ENCODE assay signal across 1 cellular context in genomic region chr17:1709403-1709891, GRCh38.
TF ChIP-seq lines count a peak whose summit lies in the region.

No MANE protein-coding gene starts in this region.

TF ChIP-seq in HCT116, 20 proteins besides CTCF, POLR2A, EP300 and RAD21 (continued from another document):
- TF ChIP-seq REST (IDR thresholded peaks at IDR 0.05; ENCODE audit: low read depth) (no peak), TCF7L2 (IDR thresholded peaks at IDR 0.05; ENCODE audit: borderline replicate concordance, extremely low read depth, insufficient read depth, insufficient read length) (no peak), MAX (IDR thresholded peaks at IDR 0.05) (no peak), EZH2phosphoT487 (IDR thresholded peaks at IDR 0.05; ENCODE audit: borderline replicate concordance) (no peak), YY1 (IDR thresholded peaks at IDR 0.05; ENCODE audit: extremely low read depth, insufficient replicate concordance, low read depth, low read length) (no peak), CBX3 (IDR thresholded peaks at IDR 0.05; ENCODE audit: low read depth) (no peak), ZFX (IDR thresholded peaks at IDR 0.05) (no peak), POLR2AphosphoS5 (IDR thresholded peaks at IDR 0.05; ENCODE audit: low read depth, low read length) (no peak), ATF3 (IDR thresholded peaks at IDR 0.05) (no peak), ZNF274 (IDR thresholded peaks at IDR 0.05; ENCODE audit: low read depth, low read length) (no peak)
